ENCODE assay signal across 8 cellular contexts in the genomic region with DNA sequence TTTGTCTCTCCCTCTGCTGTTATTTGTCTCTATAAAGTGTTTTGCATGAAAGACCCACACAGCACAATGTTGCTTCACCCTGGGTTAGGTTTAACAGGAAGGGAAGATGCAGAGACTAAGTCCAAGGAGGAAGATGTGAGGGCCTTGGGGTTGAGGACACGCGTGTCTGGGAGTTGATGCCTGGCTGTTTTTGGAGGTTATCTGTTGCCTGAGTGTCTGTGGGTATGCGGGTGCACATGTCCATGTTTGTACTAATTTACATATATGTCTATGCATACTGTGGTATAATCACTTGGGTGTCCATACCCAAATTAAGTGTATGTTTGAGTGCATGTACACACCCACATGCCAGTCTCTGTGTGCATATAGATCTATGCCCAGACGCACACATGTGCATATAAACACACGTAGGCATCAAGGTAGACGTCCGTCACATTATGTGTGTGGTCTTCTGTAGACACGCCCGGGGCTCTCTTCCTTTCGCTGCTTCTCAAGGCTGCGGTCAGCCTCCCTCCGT. TPM values are rescaled to one million over a fixed set of nuclear protein-coding genes. Genes with fewer than 3 reads are reported as not detected.
DNase-seq lines count a peak whose midpoint lies in the region; ATAC-seq and TF ChIP-seq lines count a peak whose summit lies in the region.

No MANE protein-coding gene starts in this region.

- CTCF ChIA-PET in CD4-positive, alpha-beta memory T cell (lab: Charles Lee; ENCODE audit: partially characterized antibody): interaction anchor here (1.0 to 10.3 kb wide), 4 partner anchors 25 to 182 kb away, joined by 3 to 218 read pairs (median 4); a partner anchor contains a TSS

- in situ Hi-C loops in brain microvascular endothelial cell (cut with HindIII; ENCODE audit: low pct_ligation_motif_present, low sequenced_read_pairs): loop anchor here (25.0 kb wide), 1 partner anchor 172 kb away; no protein-coding TSS in a partner anchor

- H3K4me3 ChIP-seq in CD4-positive, alpha-beta memory T cell (ENCODE audit: low read length in 2 of 2): peak overlapping the region in 1 of 2 donors; percentile 55
- peak overlapping the region; percentile 49 for H3K4me3 ChIP-seq in brain microvascular endothelial cell (ENCODE audit: low read depth, low read length)

- H3K36me3 Mint-ChIP-seq in CD4-positive, alpha-beta memory T cell: peaks cover 0 to 7% of the 10 kb centered on the region in 2 donors
- no peaks in the 10 kb centered on the region for H3K36me3 Mint-ChIP-seq in mesothelial cell of epicardium

- H3K4me1 ChIP-seq in CD4-positive, alpha-beta memory T cell (ENCODE audit: insufficient read depth, low read length): peaks cover 55% of the 10 kb centered on the region

- peak overlapping the region; percentile 65 for H3K27ac ChIP-seq in CD4-positive, alpha-beta memory T cell (ENCODE audit: low read depth, low read length)
- H3K27ac ChIP-seq in brain microvascular endothelial cell: no peak overlapping the region

- intact Hi-C loops in CD4-positive, alpha-beta memory T cell (cut with micrococcal nuclease): loop anchor here (1.0 to 5.0 kb wide), 4 partner anchors 7 to 382 kb away; a partner anchor contains a TSS

- peak overlapping the region; percentile 43 to 86 (median 75) for H3K27ac Mint-ChIP-seq in CD4-positive, alpha-beta memory T cell
- H3K27ac Mint-ChIP-seq in mesothelial cell of epicardium: peak overlapping the region; percentile 11

- H3K9me3 ChIP-seq in CD4-positive, alpha-beta memory T cell (ENCODE audit: control insufficient read depth in 1 of 2, low read length in 2 of 2): no peaks in the 10 kb centered on the region

- no peaks in the 10 kb centered on the region for H3K9me3 Mint-ChIP-seq in CD4-positive, alpha-beta memory T cell
- H3K9me3 Mint-ChIP-seq in mesothelial cell of epicardium: no peaks in the 10 kb centered on the region

- TF ChIP-seq CTCF in brain microvascular endothelial cell (IDR thresholded peaks at IDR 0.05; ENCODE audit: low read depth, low read length, missing control alignments): no peak
- no peak for TF ChIP-seq CTCF in mesothelial cell of epicardium (IDR thresholded peaks at IDR 0.05; ENCODE audit: unreplicated experiment)

- DNase-seq in CD4-positive, alpha-beta memory T cell: peak in 2 of 5 donors; percentile 28 to 29
- no peak for DNase-seq in brain microvascular endothelial cell
- DNase-seq in mesothelial cell of epicardium (ENCODE audit: low spot score in 2 of 2, unreplicated experiment in 2 of 2): no peak
- no peak for DNase-seq in HPDE6-E6E7 (ENCODE audit: extremely low spot score)
- DNase-seq in NCI-H226: no peak
- DNase-seq in SKM-1 treated with dmso at 0.1 percent for 144 hours (lab: John Stamatoyannopoulos, UW; ENCODE audit: unreplicated experiment): no peak

- peak overlapping the region; percentile 64 to 80 (median 76) for H3K4me3 Mint-ChIP-seq in CD4-positive, alpha-beta memory T cell
- peak overlapping the region; percentile 55 for H3K4me3 Mint-ChIP-seq in mesothelial cell of epicardium

- no peaks in the 10 kb centered on the region for H3K27me3 ChIP-seq in CD4-positive, alpha-beta memory T cell (ENCODE audit: insufficient read depth, low read length)
- H3K27me3 ChIP-seq in brain microvascular endothelial cell (replicated peaks): peaks cover 64% of the 10 kb centered on the region

- H3K27me3 Mint-ChIP-seq in CD4-positive, alpha-beta memory T cell: no peaks in the 10 kb centered on the region
- peaks cover 68% of the 10 kb centered on the region for H3K27me3 Mint-ChIP-seq in mesothelial cell of epicardium (ENCODE audit: low read depth)

- no peaks in the 10 kb centered on the region for H3K36me3 ChIP-seq in CD4-positive, alpha-beta memory T cell (ENCODE audit: insufficient read depth, low read length)
- H3K36me3 ChIP-seq in brain microvascular endothelial cell (replicated peaks): no peaks in the 10 kb centered on the region

- ATAC-seq in HG03571 (IDR thresholded peaks at IDR 0.05; ENCODE audit: unreplicated experiment): peak; percentile 3
- no peak for ATAC-seq in GM21360 (IDR thresholded peaks at IDR 0.05; ENCODE audit: unreplicated experiment)

- H3K4me1 Mint-ChIP-seq in CD4-positive, alpha-beta memory T cell: peaks cover 44 to 51% (median 46%) of the 10 kb centered on the region in 4 donors
- H3K4me1 Mint-ChIP-seq in mesothelial cell of epicardium: peaks cover 15% of the 10 kb centered on the region

- POLR2A ChIA-PET in CD4-positive, alpha-beta memory T cell (lab: Charles Lee; ENCODE audit: partially characterized antibody): interaction anchor here (0.8 to 10.7 kb wide), 10 partner anchors 16 to 205 kb away, joined by 3 to 151 read pairs (median 10); a partner anchor contains a TSS

RNA-seq across cellular contexts. Expression of a gene that starts 1.0 kb away (rescaled TPM):
- total RNA-seq in CD4-positive, alpha-beta memory T cell: 10 to 100 TPM; 42.6 to 45.1 TPM
- 10 to 100 TPM in 1 of 2 donors, 1 to 10 TPM in 1; 3.6 to 10.4 TPM for polyA plus RNA-seq in CD4-positive, alpha-beta memory T cell
- 2.9 to 3.2 TPM (median 2.9 TPM) in 3 replicates for total RNA-seq in mesothelial cell of epicardium

Comparison
In these comparisons a context has a peak if more than half of its experiments do, and no peak if none do; other contexts are left out.
1. RNA of a gene that starts 1.0 kb away (total RNA-seq): 42.6 to 45.1 TPM in CD4-positive, alpha-beta memory T cell; 2.9 to 3.2 TPM in mesothelial cell of epicardium; every median in the first group is over 10 times any median in the second.